Comparison of ENCODE assay signal across 1 cellular context in genomic region chr6:88839280-88839679, GRCh38.
TF ChIP-seq lines count a peak whose summit lies in the region.

No MANE protein-coding gene starts in this region.

TF ChIP-seq in HepG2, 621 proteins besides CTCF, POLR2A, EP300 and RAD21 (continued from another document):
- peak; percentile 91 for TF ChIP-seq ZNF770 (CRISPR knock-in tag; IDR thresholded peaks at IDR 0.05)
TF ChIP-seq in HepG2: peak in this region for 3.
